In genomic region chr20:50716518-50716917, GRCh38 we compare ENCODE assay signal across 11 cellular contexts. TPM values are rescaled to one million over a fixed set of nuclear protein-coding genes. Genes with fewer than 3 reads are reported as not detected.
"Had no signal": no experiment of that assay in that cellular context is flagged by ENCODE, and none has a peak within 500 bp of the region (broad histone marks: within the 10 kb centered on the region; RNA-seq: fewer than 3 reads in every experiment).

No MANE protein-coding gene starts in this region.

- H2AFZ ChIP-seq: GM23338 had no signal

- FAIRE-seq: H1, H54, HepG2 had no signal

- ATAC-seq: GM23338, HepG2 had no signal

- H3K9me3 Mint-ChIP-seq: GM23338, H9, HFFc6, IgD-negative memory B cell had no signal

- H3K27ac ChIP-seq: HL-60 had no signal

- H3K4me2 ChIP-seq: GM23338 had no signal

- H3K4me3 ChIP-seq: GM23338 had no signal

- H3K4me3 Mint-ChIP-seq: GM23338, H9, HFFc6, IgD-negative memory B cell had no signal

- DNase-seq: H9, HCEC 1CT, HFFc6, KG1 had no signal

- H3K36me3 Mint-ChIP-seq: IgD-negative memory B cell had no signal

- H3K27ac Mint-ChIP-seq: GM23338, H9, HFFc6, IgD-negative memory B cell had no signal

RNA-seq across cellular contexts. Expression of gene RIPOR3, which starts 25.2 kb away (rescaled TPM):
- total RNA-seq: HepG2, HT1080 had no signal
